Comparison of ENCODE assay signal across 28 cellular contexts in genomic region chr20:44863661-44864060, GRCh38. TPM values are rescaled to one million over a fixed set of nuclear protein-coding genes. Genes with fewer than 3 reads are reported as not detected.
DNase-seq lines count a peak whose midpoint lies in the region; ATAC-seq, FAIRE-seq and TF ChIP-seq lines count a peak whose summit lies in the region.
"Had no signal": no experiment of that assay in that cellular context is flagged by ENCODE, and none has a peak within 500 bp of the region (broad histone marks: within the 10 kb centered on the region; RNA-seq: fewer than 3 reads in every experiment).

No MANE protein-coding gene starts in this region.

- CTCF ChIA-PET in K562 (lab: Yijun Ruan, JAX; ENCODE audit: low intra/inter-chr PET ratio): interaction anchor here (0.6 kb wide), 1 partner anchor 91 kb away, joined by 4 read pairs; no protein-coding TSS in a partner anchor

- H4K20me1 ChIP-seq in K562 (replicated peaks; ENCODE audit: control insufficient read depth, insufficient read depth, low read length): 0 out of 2 replicates have a peak, but pooled peaks cover 4% of the 10 kb centered on the region
- H4K20me1 ChIP-seq: BLaER1 had no signal

- no peaks in the 10 kb centered on the region for H3K9me1 ChIP-seq in K562 (ENCODE audit: control insufficient read depth, insufficient read depth, low read length)

- TF ChIP-seq RAD21 in K562 (CRISPR knock-in tag; conservative IDR thresholded peaks at IDR 0.05 in 1 of 2, IDR thresholded peaks at IDR 0.05 in 1 of 2): no peak

- H4K91ac ChIP-seq in neuronal stem cell (ENCODE audit: low read depth, low read length, poor library complexity): no peak overlapping the region

- no peak overlapping the region for H2BK15ac ChIP-seq in neuronal stem cell (ENCODE audit: low read length)

- H3K14ac ChIP-seq in neuronal stem cell (ENCODE audit: low read length): no peak overlapping the region

- no peak overlapping the region for H3K4ac ChIP-seq in neuronal stem cell (ENCODE audit: low read length)

- FAIRE-seq in K562 (lab: Jason Lieb, UNC): no peak
- FAIRE-seq: frontal cortex, GM12878, TTC549 had no signal

- no peak overlapping the region for H3K18ac ChIP-seq in neuronal stem cell (ENCODE audit: low read length)

- H2BK12ac ChIP-seq in neuronal stem cell (ENCODE audit: low read length): no peak overlapping the region

- H3K4me3 ChIP-seq in heart right ventricle: no peak overlapping the region
- H3K4me3 ChIP-seq in K562: no peak overlapping the region
- no peak overlapping the region for H3K4me3 ChIP-seq in neuronal stem cell (ENCODE audit: low read length in 2 of 2)
- H3K4me3 ChIP-seq: BLaER1, GM12878, skin epidermis had no signal

- no peak overlapping the region for H3K23ac ChIP-seq in neuronal stem cell (ENCODE audit: low read depth, low read length, poor library complexity)

- POLR2A ChIA-PET in K562 (lab: Yijun Ruan, JAX): no interaction called here

- WGBS in heart right ventricle, 2 donors: 22 to 26% methylated on average over 2 of the region's 2 CpGs
- 0% methylated on average over 2 of the region's 2 CpGs for WGBS in K562 (ENCODE audit: insufficient coverage, low coverage, missing lambda C conversion rate)
- no CpG with 5 or more reads among the region's 2 CpGs for WGBS in neuronal stem cell (ENCODE audit: extremely low coverage in 2 of 2, insufficient read length in 2 of 2, insufficient replicate concordance in 1 of 2), 2 donors

- no peak overlapping the region for H2BK120ac ChIP-seq in neuronal stem cell (ENCODE audit: low read depth, low read length)

- H3K9me3 ChIP-seq in heart right ventricle (no peaks in the 10 kb centered on the region), K562 (replicated peaks; ENCODE audit: control insufficient read depth, insufficient read depth, low read depth, low read length) (no peaks in the 10 kb centered on the region; the same call in 1 of the 2 replicates), neuronal stem cell (replicated peaks in 1 of 2; ENCODE audit: control insufficient read depth in 2 of 2, insufficient read depth in 1 of 2, low read depth in 1 of 2, low read length in 2 of 2) (no peaks in the 10 kb centered on the region)
- H3K9me3 ChIP-seq: BLaER1 had no signal

- H3K9ac ChIP-seq in K562 (ENCODE audit: insufficient read depth in 1 of 2, low read depth in 2 of 2, low read length in 2 of 2) (no peak overlapping the region), neuronal stem cell (ENCODE audit: low read depth, low read length, poor library complexity) (no peak overlapping the region)
- H3K9ac ChIP-seq: BLaER1 had no signal

- intact Hi-C loops in heart right ventricle (cut with DNase I): loop anchor here in 2 of 10 donors (10.0 kb wide), 1 partner anchor 179 kb away; no protein-coding TSS in a partner anchor
- intact Hi-C loops in left cardiac atrium (cut with DNase I): loop anchor here in 1 of 2 donors (10.0 kb wide), 1 partner anchor 179 kb away; no protein-coding TSS in a partner anchor
- intact Hi-C loops in K562 (cut with micrococcal nuclease): no loop called here

- H3K4me1 ChIP-seq in heart right ventricle: peaks cover 0 to 38% (median 15%) of the 10 kb centered on the region in 9 donors
- peaks cover 0 to 2% of the 10 kb centered on the region in 2 experiments; a peak in 2 of 5 replicates for H3K4me1 ChIP-seq in K562 (replicated peaks in 1 of 2; ENCODE audit: control insufficient read depth in 2 of 2, insufficient read depth in 2 of 2, low read length in 2 of 2)
- peaks cover 0 to 12% of the 10 kb centered on the region in 2 donors for H3K4me1 ChIP-seq in neuronal stem cell (ENCODE audit: control insufficient read depth in 2 of 2, insufficient read depth in 1 of 2, low read depth in 1 of 2, low read length in 2 of 2)
- H3K4me1 ChIP-seq: BLaER1 had no signal

- no peak overlapping the region for H2BK5ac ChIP-seq in neuronal stem cell (ENCODE audit: low read length)

- in situ Hi-C loops in K562 (cut with MboI): loop anchor here (10.0 kb wide), 1 partner anchor 119 kb away; the partner anchor contains the start of gene KCNK15

- H2AFZ ChIP-seq in K562 (ENCODE audit: low read depth, low read length) (no peak overlapping the region), neuronal stem cell (ENCODE audit: low read length) (peak overlapping the region; percentile 34)

- H4K8ac ChIP-seq in neuronal stem cell (ENCODE audit: low read depth, low read length): no peak overlapping the region

- no peaks in the 10 kb centered on the region for H3K36me3 ChIP-seq in heart right ventricle
- H3K36me3 ChIP-seq in K562 (ENCODE audit: control insufficient read depth, insufficient read depth, low read length): no peaks in the 10 kb centered on the region
- H3K36me3 ChIP-seq in neuronal stem cell (replicated peaks in 1 of 2; ENCODE audit: control insufficient read depth in 2 of 2, insufficient read depth in 2 of 2, low read length in 2 of 2): no peaks in the 10 kb centered on the region
- H3K36me3 ChIP-seq: BLaER1, brain microvascular endothelial cell had no signal

- TF ChIP-seq EP300 in K562 (IDR thresholded peaks at IDR 0.05; ENCODE audit: low read length): no peak

- TF ChIP-seq POLR2A in K562 (conservative IDR thresholded peaks at IDR 0.05): no peak

- H3K27me3 ChIP-seq in heart right ventricle (peaks cover 0 to 5% (median 0%) of the 10 kb centered on the region in 7 donors), K562 (ENCODE audit: control insufficient read depth in 2 of 2, insufficient read depth in 2 of 2, low read length in 2 of 2) (peaks cover 4 to 5% of the 10 kb centered on the region in 2 experiments), neuronal stem cell (ENCODE audit: control insufficient read depth in 3 of 3, insufficient read depth in 3 of 3, low read depth in 1 of 3, low read length in 3 of 3) (peaks cover 0 to 19% (median 2%) of the 10 kb centered on the region in 3 experiments)
- H3K27me3 ChIP-seq: BLaER1 had no signal

- no peak overlapping the region for H2AK5ac ChIP-seq in neuronal stem cell (ENCODE audit: low read depth, low read length)

- H3K79me1 ChIP-seq in neuronal stem cell (ENCODE audit: low read depth, low read length): no peaks in the 10 kb centered on the region

- TF ChIP-seq CTCF in heart right ventricle (IDR thresholded peaks at IDR 0.05) (no peak), K562 (IDR thresholded peaks at IDR 0.05 in 2 of 3, conservative IDR thresholded peaks at IDR 0.05 in 1 of 3; ENCODE audit: insufficient read depth in 2 of 3, low read depth in 1 of 3, low read length in 3 of 3) (no peak)

- peak overlapping the region in 1 of 10 donors; percentile 8 for H3K27ac ChIP-seq in heart right ventricle
- H3K27ac ChIP-seq in K562 (ENCODE audit: extremely low read depth, low read depth, low read length): no peak overlapping the region
- H3K27ac ChIP-seq in neuronal stem cell (replicated peaks; ENCODE audit: low read length): no peak overlapping the region
- H3K27ac ChIP-seq: BLaER1, brain microvascular endothelial cell, skin epidermis had no signal

- H3K79me2 ChIP-seq in K562 (ENCODE audit: control insufficient read depth, insufficient read depth, low read length): no peaks in the 10 kb centered on the region

- ATAC-seq in heart right ventricle: peak in 5 of 8 donors; percentile 43 to 73 (median 58)
- ATAC-seq in left cardiac atrium: no peak
- peak; percentile 69 for ATAC-seq in K562
- no peak for ATAC-seq in HG03520 (IDR thresholded peaks at IDR 0.05; ENCODE audit: unreplicated experiment)
- ATAC-seq in HG03025 (IDR thresholded peaks at IDR 0.05; ENCODE audit: low FRiP score, unreplicated experiment): no peak
- ATAC-seq: GM12878, Panc1 had no signal

- DNase-seq in heart right ventricle: no peak
- no peak for DNase-seq in left cardiac atrium
- DNase-seq in K562 (ENCODE audit: extremely low read depth in 1 of 4, low spot score in 3 of 4): peak in 1 of 4 experiments; percentile 70
- no peak for DNase-seq in neuronal stem cell (ENCODE audit: low spot score)
- DNase-seq in activated naive CD4-positive, alpha-beta T cell (lab: John Stamatoyannopoulos, UW): no peak
- DNase-seq in foreskin melanocyte: no peak
- DNase-seq: ACHN; activated CD4-positive, alpha-beta T cell treated with anti-CD3 and anti-CD28 coated beads for 1 hour; activated CD8-positive, alpha-beta memory T cell treated with anti-CD3 and anti-CD28 coated beads for 24 hours; activated gamma-delta T cell treated with Interleukin-2 at 50 U/mL for 16 hours; activated T-cell treated with anti-CD3 and anti-CD28 coated beads, Interleukin-2, amount 50 U/mL, for 1 hour; brain microvascular endothelial cell; effector CD8-positive, alpha-beta T cell; Karpas-422; NCI-H1694 treated with DMSO at 0.1 percent for 48 hours; NK-92 treated with Interleukin-12 subunit alpha and Interleukin-12 subunit beta, amount 100 ng/mL, for 24 hours; stimulated activated CD4-positive, alpha-beta T cell treated with anti-CD3 and anti-CD28 coated beads, Interleukin-1b, Interleukin-23, amount 100 ng/mL, for 48 hours had no signal

- no TSS peak for BruUV-seq in K562 (replicated peaks; lab: Mats Ljungman, UMichigan)

- H3K4me2 ChIP-seq in K562 (ENCODE audit: insufficient read depth, low read length): peak overlapping the region; percentile 31
- no peak overlapping the region for H3K4me2 ChIP-seq in neuronal stem cell (ENCODE audit: insufficient read depth, low read length, poor library complexity, severe bottlenecking)
- H3K4me2 ChIP-seq: BLaER1 had no signal

RNA-seq across cellular contexts. Expression of gene YWHAB, which starts 21.8 kb away (rescaled TPM):
- total RNA-seq in heart right ventricle (100 to 1,000 TPM in 8 of 10 donors, 10 to 100 TPM in 2; 89.1 to 130 (median 116) TPM), left cardiac atrium (100 to 1,000 TPM; 109 to 140 TPM), K562 (2014; rRNA removed) (60.6 and 70.0 TPM in 2 replicates), K562 (2014; rRNA removed; fragmentation: Illumina TruSeq; extraction: Trizol) (96.1 and 109 TPM in 2 replicates), K562 (2015; rRNA removed; fragmentation: Illumina TruSeq; extraction: Trizol) (83.8 and 90.4 TPM in 2 replicates), K562 (2021) (178 and 180 TPM in 2 replicates)
- polyA plus RNA-seq in heart right ventricle (10 to 100 TPM; 37.9 to 96.7 TPM), K562 (2011; rRNA removed) (67.3 and 93.0 TPM in 2 replicates), K562 (2014; fragmentation: Illumina TruSeq; extraction: Trizol) (166 and 185 TPM in 2 replicates), K562 (2014; fragmentation: Nextera tagmentation; extraction: Ambion mirVana) (100 to 1,000 TPM; 106 to 124 TPM), K562 (2014; rRNA removed) (78.1 and 78.3 TPM in 2 replicates)
- total RNA-seq in K562 (2011; cell fraction: chromatin; rRNA removed; ENCODE audit: low replicate concordance): 25.3 and 55.8 TPM in 2 replicates
- 18.7 and 19.3 TPM in 2 replicates for total RNA-seq in K562 (2011; cell fraction: nucleolus; rRNA removed)
- total RNA-seq in K562 (2011; cell fraction: nucleoplasm; rRNA removed): 38.6 and 71.2 TPM in 2 replicates
- polyA plus RNA-seq in K562 (2011; cell fraction: cytosol; rRNA removed): 28.7 and 49.4 TPM in 2 replicates
- polyA plus RNA-seq in K562 (2011; cell fraction: nucleus; rRNA removed): 22.9 and 33.5 TPM in 2 replicates
- polyA plus RNA-seq in K562 (2012): 138 and 141 TPM in 2 replicates
- 67.1 and 73.1 TPM in 2 replicates for polyA minus RNA-seq in K562 (2011; rRNA and poly(A)+ RNA removed)
- polyA minus RNA-seq in K562 (2011; cell fraction: cytosol; rRNA and poly(A)+ RNA removed): 41.1 and 51.6 TPM in 2 replicates
- polyA minus RNA-seq in K562 (2011; cell fraction: nucleus; rRNA and poly(A)+ RNA removed): 14.5 and 26.2 TPM in 2 replicates
- polyA plus RNA-seq in neuronal stem cell (2013, experiment 1 of 2): 156 TPM
- 161 TPM for polyA plus RNA-seq in neuronal stem cell (2013, experiment 2 of 2)

RNA-seq across cellular contexts. Expression of gene PABPC1L, which starts 46.2 kb away (rescaled TPM):
- total RNA-seq in heart right ventricle (1 to 10 TPM in 9 of 10 donors, under 1 TPM in 1; 0.89 to 3.4 (median 1.8) TPM), left cardiac atrium (1 to 10 TPM; 5.6 to 6.3 TPM), K562 (2014; rRNA removed) (15.8 and 22.2 TPM in 2 replicates), K562 (2014; rRNA removed; fragmentation: Illumina TruSeq; extraction: Trizol) (12.6 and 13.8 TPM in 2 replicates), K562 (2015; rRNA removed; fragmentation: Illumina TruSeq; extraction: Trizol) (12.2 and 12.9 TPM in 2 replicates), K562 (2021) (38.8 and 48.2 TPM in 2 replicates)
- polyA plus RNA-seq in heart right ventricle (10 to 100 TPM in 1 of 2 donors, 1 to 10 TPM in 1; 2.6 to 14.3 TPM), K562 (2011; rRNA removed) (64.2 and 78.4 TPM in 2 replicates), K562 (2014; fragmentation: Illumina TruSeq; extraction: Trizol) (43.8 and 48.8 TPM in 2 replicates), K562 (2014; fragmentation: Nextera tagmentation; extraction: Ambion mirVana) (1 to 10 TPM; 6.0 to 7.2 TPM), K562 (2014; rRNA removed) (89.7 and 90.3 TPM in 2 replicates)
- total RNA-seq in K562 (2011; cell fraction: chromatin; rRNA removed; ENCODE audit: low replicate concordance): 609 and 822 TPM in 2 replicates
- 341 and 348 TPM in 2 replicates for total RNA-seq in K562 (2011; cell fraction: nucleolus; rRNA removed)
- total RNA-seq in K562 (2011; cell fraction: nucleoplasm; rRNA removed): 412 and 472 TPM in 2 replicates
- polyA plus RNA-seq in K562 (2011; cell fraction: cytosol; rRNA removed): 39.8 and 42.7 TPM in 2 replicates
- polyA plus RNA-seq in K562 (2011; cell fraction: nucleus; rRNA removed): 277 and 391 TPM in 2 replicates
- 39.2 and 228 TPM in 2 replicates for polyA plus RNA-seq in K562 (2012)
- polyA minus RNA-seq in K562 (2011; rRNA and poly(A)+ RNA removed): 19.6 and 23.4 TPM in 2 replicates
- polyA minus RNA-seq in K562 (2011; cell fraction: cytosol; rRNA and poly(A)+ RNA removed): 7.3 and 13.4 TPM in 2 replicates
- polyA minus RNA-seq in K562 (2011; cell fraction: nucleus; rRNA and poly(A)+ RNA removed): 52.9 and 54.2 TPM in 2 replicates
- polyA plus RNA-seq in neuronal stem cell (2013, experiment 1 of 2): 24.3 TPM
- polyA plus RNA-seq in neuronal stem cell (2013, experiment 2 of 2): 22.1 TPM

RNA-seq across cellular contexts. Expression of gene RIMS4, which starts 53.3 kb away (rescaled TPM):
- total RNA-seq in heart right ventricle (under 1 TPM in 6 of 10 donors, not detected in 4; 0.05 to 0.42 (median 0.18) TPM), left cardiac atrium (under 1 TPM; 0.58 to 0.80 TPM), K562 (2014; rRNA removed) (not detected in 2 replicates), K562 (2014; rRNA removed; fragmentation: Illumina TruSeq; extraction: Trizol) (not detected in 2 replicates), K562 (2015; rRNA removed; fragmentation: Illumina TruSeq; extraction: Trizol) (not detected in 2 replicates), K562 (2021) (not detected in 2 replicates)
- polyA plus RNA-seq in heart right ventricle (under 1 TPM in 1 of 2 donors, not detected in 1; 0.04 TPM), K562 (2011; rRNA removed) (not detected in 2 replicates), K562 (2014; fragmentation: Illumina TruSeq; extraction: Trizol) (not detected in 2 replicates), K562 (2014; fragmentation: Nextera tagmentation; extraction: Ambion mirVana) (not detected), K562 (2014; rRNA removed) (0.01 and 0.04 TPM in 2 replicates)
- not detected in 2 replicates for total RNA-seq in K562 (2011; cell fraction: chromatin; rRNA removed; ENCODE audit: low replicate concordance)
- not detected in 2 replicates for total RNA-seq in K562 (2011; cell fraction: nucleolus; rRNA removed)
- total RNA-seq in K562 (2011; cell fraction: nucleoplasm; rRNA removed): not detected in 2 replicates
- 0.01 TPM in 1 of 2 replicates, not detected in the other for polyA plus RNA-seq in K562 (2011; cell fraction: cytosol; rRNA removed)
- not detected in 2 replicates for polyA plus RNA-seq in K562 (2011; cell fraction: nucleus; rRNA removed)
- 0.03 TPM in 1 of 2 replicates, not detected in the other for polyA plus RNA-seq in K562 (2012)
- not detected in 2 replicates for polyA minus RNA-seq in K562 (2011; rRNA and poly(A)+ RNA removed)
- not detected in 2 replicates for polyA minus RNA-seq in K562 (2011; cell fraction: cytosol; rRNA and poly(A)+ RNA removed)
- polyA minus RNA-seq in K562 (2011; cell fraction: nucleus; rRNA and poly(A)+ RNA removed): not detected in 2 replicates
- 2.9 TPM for polyA plus RNA-seq in neuronal stem cell (2013, experiment 1 of 2)
- polyA plus RNA-seq in neuronal stem cell (2013, experiment 2 of 2): 3.0 TPM
- total RNA-seq: lung microvascular endothelial cell; pulmonary artery endothelial cell; T-helper 1 cell treated with Interleukin-12 subunit alpha and Interleukin-12 subunit beta and Interleukin-4 antibody, amounts not matched to agents 30 ng/mL and 1 ng/mL, for 36 hours had no signal

Comparison
In these comparisons a context has a peak if more than half of its experiments do, and no peak if none do; other contexts are left out.
1. ATAC-seq: peak in heart right ventricle (5 of 8) and K562 (single experiment); none in left cardiac atrium (0 of 2), HG03520 (single experiment) and HG03025 (single experiment).